Comparison of ENCODE assay signal across 11 cellular contexts in the genomic region with DNA sequence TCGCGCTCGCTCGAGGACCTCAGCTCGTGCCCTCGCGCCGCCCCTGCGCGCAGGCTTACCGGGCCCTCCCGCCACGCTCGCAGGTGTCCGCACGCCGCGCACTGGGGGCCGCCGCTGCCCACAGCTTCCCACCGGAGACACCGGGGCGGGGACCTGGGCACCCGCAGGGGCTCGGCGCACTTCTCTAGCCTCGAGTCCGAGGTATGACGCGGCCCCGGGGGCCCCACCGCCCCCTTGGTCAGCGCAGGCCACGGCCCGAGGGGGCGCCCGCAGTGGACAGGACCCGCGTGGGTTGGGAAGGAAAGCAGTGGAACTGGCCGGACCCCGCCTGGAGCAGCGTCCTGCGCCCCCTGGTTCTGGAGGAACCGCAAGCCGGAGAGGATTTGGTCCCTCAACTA. TPM values are rescaled to one million over a fixed set of nuclear protein-coding genes. Genes with fewer than 3 reads are reported as not detected.
DNase-seq lines count a peak whose midpoint lies in the region; ATAC-seq and TF ChIP-seq lines count a peak whose summit lies in the region.
"Had no signal": no experiment of that assay in that cellular context is flagged by ENCODE, and none has a peak within 500 bp of the region (broad histone marks: within the 10 kb centered on the region; RNA-seq: fewer than 3 reads in every experiment).

No MANE protein-coding gene starts in this region.

- POLR2A ChIA-PET in CD4-positive, alpha-beta memory T cell (lab: Charles Lee; ENCODE audit: partially characterized antibody): interaction anchor here (1.0 to 2.3 kb wide), 3 partner anchors 26 to 175 kb away, joined by 4 to 7 read pairs (median 5); a partner anchor contains a TSS
- POLR2A ChIA-PET in RWPE1 (lab: Yijun Ruan, JAX; ENCODE audit: low non-redundant PET): interaction anchor here (0.6 kb wide), 1 partner anchor 8 kb away, joined by 6 read pairs; no protein-coding TSS in a partner anchor

- peaks cover 19 to 48% (median 31%) of the 10 kb centered on the region in 4 donors for H3K4me1 Mint-ChIP-seq in CD4-positive, alpha-beta memory T cell

- peaks cover 7% of the 10 kb centered on the region for H3K36me3 ChIP-seq in CD4-positive, alpha-beta memory T cell (ENCODE audit: insufficient read depth, low read length)
- peaks cover 19% of the 10 kb centered on the region for H3K36me3 ChIP-seq in mesodermal cell (ENCODE audit: control insufficient read depth, insufficient read depth, low read length)

- peak overlapping the region in 1 of 8 donors; percentile 88 for H3K4me3 Mint-ChIP-seq in CD4-positive, alpha-beta memory T cell

- H3K9me3 Mint-ChIP-seq in CD4-positive, alpha-beta memory T cell: peaks cover 0 to 2% (median 0%) of the 10 kb centered on the region in 8 donors
- H3K9me3 Mint-ChIP-seq: activated naive CD8-positive, alpha-beta T cell treated with anti-CD3 and anti-CD28 coated beads, Interleukin-2, amount 10 ng/mL, durations not matched to agents 7 days and 5 days had no signal

- H3K27ac ChIP-seq in CD4-positive, alpha-beta memory T cell (ENCODE audit: low read depth, low read length): no peak overlapping the region
- H3K27ac ChIP-seq in RWPE1 (peak overlapping the region; percentile 75; the same call in 1 of the 2 replicates), mesodermal cell (ENCODE audit: low read depth, low read length, severe bottlenecking) (no peak overlapping the region)
- H3K27ac ChIP-seq: PC-9 had no signal

- peaks cover 15 to 24% of the 10 kb centered on the region in 2 donors for H3K36me3 Mint-ChIP-seq in CD4-positive, alpha-beta memory T cell

- H3K4me3 ChIP-seq in CD4-positive, alpha-beta memory T cell (ENCODE audit: low read length in 2 of 2): peak overlapping the region; percentile 11 to 75
- peak overlapping the region; percentile 97 for H3K4me3 ChIP-seq in mesodermal cell (ENCODE audit: extremely low read depth, insufficient read depth, low read length, poor library complexity, severe bottlenecking)
- H3K4me3 ChIP-seq: PC-9 had no signal

- DNase-seq in CD4-positive, alpha-beta memory T cell: peak in 2 of 5 donors; percentile 3 to 13
- DNase-seq in RWPE1 (ENCODE audit: low spot score): no peak
- DNase-seq in NCI-H128 (lab: John Stamatoyannopoulos, UW; ENCODE audit: unreplicated experiment): no peak
- DNase-seq: DMS 273 treated with DMSO at 0.1 percent for 48 hours, KG1, PC-9 had no signal

- H3K27me3 Mint-ChIP-seq in CD4-positive, alpha-beta memory T cell: peaks cover 12 to 17% of the 10 kb centered on the region in 2 donors

- H3K27ac Mint-ChIP-seq in CD4-positive, alpha-beta memory T cell: no peak overlapping the region

- CTCF ChIA-PET in CD4-positive, alpha-beta memory T cell (lab: Charles Lee; ENCODE audit: partially characterized antibody): no interaction called here
- CTCF ChIA-PET in RWPE1 (lab: Yijun Ruan, JAX): interaction anchor here (0.5 to 0.9 kb wide), 2 partner anchors 52 to 61 kb away, joined by 3 to 4 read pairs; a partner anchor contains a TSS

- TF ChIP-seq CTCF in RWPE1 (conservative IDR thresholded peaks at IDR 0.05; ENCODE audit: low read depth): no peak

- no peaks in the 10 kb centered on the region for H3K9me3 ChIP-seq in CD4-positive, alpha-beta memory T cell (ENCODE audit: control insufficient read depth in 1 of 2, low read length in 2 of 2)
- H3K9me3 ChIP-seq in mesodermal cell (ENCODE audit: control insufficient read depth, low read length): no peaks in the 10 kb centered on the region

- WGBS in mesodermal cell (ENCODE audit: insufficient coverage in 2 of 2), 2 experiments: 63% methylated on average over 32 to 41 of the region's 45 CpGs

- peaks cover 25% of the 10 kb centered on the region for H3K4me1 ChIP-seq in CD4-positive, alpha-beta memory T cell (ENCODE audit: insufficient read depth, low read length)
- H3K4me1 ChIP-seq in mesodermal cell (ENCODE audit: control insufficient read depth, insufficient read depth, low read length, poor library complexity, severe bottlenecking): peaks cover 9% of the 10 kb centered on the region

- intact Hi-C loops in CD4-positive, alpha-beta memory T cell (cut with micrococcal nuclease): loop anchor here (2.0 kb wide), 4 partner anchors 45 to 123 kb away; a partner anchor contains a TSS

- peaks cover 4% of the 10 kb centered on the region for H3K27me3 ChIP-seq in CD4-positive, alpha-beta memory T cell (ENCODE audit: insufficient read depth, low read length)

- ATAC-seq in activated CD4-positive, CD25-positive, alpha-beta regulatory T cell treated with anti-CD3 and anti-CD28 coated beads, Interleukin-2, amount 50 U/mL, for 24 hours: no peak
- ATAC-seq in HG02623 (IDR thresholded peaks at IDR 0.05; ENCODE audit: unreplicated experiment): no peak
- ATAC-seq: activated CD4-positive, alpha-beta T cell treated with anti-CD3 and anti-CD28 coated beads for 36 hours had no signal

RNA-seq across cellular contexts. Expression of a gene that starts 2.1 kb away (rescaled TPM):
- 10 to 100 TPM; 36.2 to 39.0 TPM for total RNA-seq in CD4-positive, alpha-beta memory T cell
- polyA plus RNA-seq in CD4-positive, alpha-beta memory T cell: 10 to 100 TPM; 44.4 to 52.8 TPM
- polyA plus RNA-seq in mesodermal cell (2013, experiment 1 of 2): 15.2 TPM
- polyA plus RNA-seq in mesodermal cell (2013, experiment 2 of 2): 12.7 TPM

RNA-seq across cellular contexts. Expression of a gene that starts 11.6 kb away (rescaled TPM):
- 1 to 10 TPM; 2.5 to 3.6 TPM for total RNA-seq in CD4-positive, alpha-beta memory T cell
- under 1 TPM; 0.18 to 0.22 TPM for polyA plus RNA-seq in CD4-positive, alpha-beta memory T cell
- 0.70 TPM for polyA plus RNA-seq in mesodermal cell (2013, experiment 1 of 2)
- 0.35 TPM for polyA plus RNA-seq in mesodermal cell (2013, experiment 2 of 2)

RNA-seq across cellular contexts. Expression of a gene that starts 25.4 kb away (rescaled TPM):
- total RNA-seq in CD4-positive, alpha-beta memory T cell: 10 to 100 TPM; 74.9 to 89.0 TPM
- polyA plus RNA-seq in CD4-positive, alpha-beta memory T cell: 10 to 100 TPM; 30.1 to 31.3 TPM
- polyA plus RNA-seq in mesodermal cell (2013, experiment 1 of 2): 105 TPM
- polyA plus RNA-seq in mesodermal cell (2013, experiment 2 of 2): 98.2 TPM

RNA-seq across cellular contexts. Expression of a gene that starts 50.3 kb away (rescaled TPM):
- total RNA-seq in CD4-positive, alpha-beta memory T cell: under 1 TPM; 0.14 to 0.17 TPM
- polyA plus RNA-seq in CD4-positive, alpha-beta memory T cell: not detected
- 6.8 TPM for polyA plus RNA-seq in mesodermal cell (2013, experiment 1 of 2)
- polyA plus RNA-seq in mesodermal cell (2013, experiment 2 of 2): 4.9 TPM

RNA-seq across cellular contexts. Expression of a gene that starts 52.4 kb away (rescaled TPM):
- 10 to 100 TPM; 58.8 to 63.2 TPM for total RNA-seq in CD4-positive, alpha-beta memory T cell
- polyA plus RNA-seq in CD4-positive, alpha-beta memory T cell: 10 to 100 TPM; 17.7 to 28.8 TPM
- polyA plus RNA-seq in mesodermal cell (2013, experiment 1 of 2): 336 TPM
- 302 TPM for polyA plus RNA-seq in mesodermal cell (2013, experiment 2 of 2)
